ENCODE assay signal across 1 cellular context in genomic region chr14:70600382-70601157, GRCh38.
TF ChIP-seq lines count a peak whose summit lies in the region.

MED6 (minus strand) TSS chr14:70600655; CDS start chr14:70600637, 18 bp downstream.

TF ChIP-seq in K562, 482 proteins besides CTCF, POLR2A, EP300 and RAD21 (continued from another document and continues in another):
- TF ChIP-seq VEZF1 (CRISPR knock-in tag; IDR thresholded peaks at IDR 0.05) (peak; percentile 88), HCFC1 (IDR thresholded peaks at IDR 0.05; ENCODE audit: low read depth, low read length) (peak; percentile 82), ZNF830 (CRISPR knock-in tag; IDR thresholded peaks at IDR 0.05) (no peak), E2F1 (CRISPR knock-in tag; IDR thresholded peaks at IDR 0.05) (no peak), XRCC3 (IDR thresholded peaks at IDR 0.05) (no peak), GABPA (tag; conservative IDR thresholded peaks at IDR 0.05; ENCODE audit: low read depth) (peak; percentile 95), PML (IDR thresholded peaks at IDR 0.05; ENCODE audit: low read length) (0 out of 2 replicates have a peak, but pooled peaks have one; percentile 36), ZFPM2 (CRISPR knock-in tag; IDR thresholded peaks at IDR 0.05) (no peak), NR4A1 (CRISPR knock-in tag; IDR thresholded peaks at IDR 0.05) (no peak), NR4A1 (tag; IDR thresholded peaks at IDR 0.05) (no peak), TBP (optimal IDR thresholded peaks at IDR 0.05; ENCODE audit: low read depth, low read length) (peak; percentile 71), MTA1 (IDR thresholded peaks at IDR 0.05; ENCODE audit: borderline replicate concordance) (peak; percentile 98), GTF2F1 (IDR thresholded peaks at IDR 0.05; ENCODE audit: low read depth, low read length) (no peak), MYC (IDR thresholded peaks at IDR 0.05; ENCODE audit: low read depth, low read length) (0 out of 2 replicates have a peak, but pooled peaks have one; percentile 27), MYC (CRISPR knock-in tag; IDR thresholded peaks at IDR 0.05; ENCODE audit: borderline replicate concordance, low read depth) (no peak), ZNF277 (CRISPR knock-in tag; IDR thresholded peaks at IDR 0.05; ENCODE audit: borderline replicate concordance) (no peak), ZNF639 (CRISPR knock-in tag; conservative IDR thresholded peaks at IDR 0.05 in 1 of 2, IDR thresholded peaks at IDR 0.05 in 1 of 2) (0 out of 4 replicates have a peak, but pooled peaks of 1 of the 2 experiments have one; percentile 21), CEBPG (CRISPR knock-in tag; IDR thresholded peaks at IDR 0.05) (no peak), CEBPG (tag; conservative IDR thresholded peaks at IDR 0.05 in 1 of 2, IDR thresholded peaks at IDR 0.05 in 1 of 2) (no peak), E2F6 (IDR thresholded peaks at IDR 0.05; ENCODE audit: borderline replicate concordance in 1 of 2, extremely low read depth in 1 of 2, insufficient read depth in 1 of 2, insufficient read length in 1 of 2, low read depth in 1 of 2, low read length in 1 of 2, poor library complexity in 1 of 2, severe bottlenecking in 1 of 2) (peak in 1 of 2 experiments; percentile 48), NKRF (IDR thresholded peaks at IDR 0.05; ENCODE audit: borderline replicate concordance) (peak; percentile 27; the same call in 1 of the 2 replicates), RBM14 (IDR thresholded peaks at IDR 0.05; ENCODE audit: borderline replicate concordance, insufficient read depth, low read depth, low read length) (no peak), HDAC1 (IDR thresholded peaks at IDR 0.05) (peak in 1 of 2 experiments; percentile 36; a peak in 1 of 4 replicates), FUS (optimal IDR thresholded peaks at IDR 0.05; ENCODE audit: low read depth, low read length) (no peak), YY1 (IDR thresholded peaks at IDR 0.05; ENCODE audit: borderline replicate concordance in 1 of 3, control insufficient read depth in 1 of 3, extremely low read depth in 1 of 3, insufficient read depth in 3 of 3, insufficient read length in 1 of 3, insufficient replicate concordance in 2 of 3, low read depth in 1 of 3, low read length in 2 of 3) (peak in 2 of 3 experiments; percentile 87 to 93), ZBTB40 (IDR thresholded peaks at IDR 0.05) (peak; percentile 93), ZBTB40 (CRISPR knock-in tag; IDR thresholded peaks at IDR 0.05) (no peak), NCOR1 (IDR thresholded peaks at IDR 0.05) (no peak), DIDO1 (tag; IDR thresholded peaks at IDR 0.05; ENCODE audit: low read depth) (0 out of 2 replicates have a peak, but pooled peaks have one; percentile 53), HNRNPL (IDR thresholded peaks at IDR 0.05; ENCODE audit: low read depth, low read length) (no peak), GMEB1 (CRISPR knock-in tag; IDR thresholded peaks at IDR 0.05) (peak; percentile 32; the same call in 1 of the 2 replicates), MLLT1 (IDR thresholded peaks at IDR 0.05) (peak in 1 of 2 experiments; percentile 87; a peak in 2 of 4 replicates), HOXB6 (CRISPR knock-in tag; IDR thresholded peaks at IDR 0.05; ENCODE audit: borderline replicate concordance) (no peak), SIN3A (IDR thresholded peaks at IDR 0.05; ENCODE audit: borderline replicate concordance in 2 of 2, control insufficient read depth in 1 of 2, low read depth in 2 of 2, low read length in 2 of 2) (no peak)
